ENCODE assay signal across 8 cellular contexts in the genomic region with DNA sequence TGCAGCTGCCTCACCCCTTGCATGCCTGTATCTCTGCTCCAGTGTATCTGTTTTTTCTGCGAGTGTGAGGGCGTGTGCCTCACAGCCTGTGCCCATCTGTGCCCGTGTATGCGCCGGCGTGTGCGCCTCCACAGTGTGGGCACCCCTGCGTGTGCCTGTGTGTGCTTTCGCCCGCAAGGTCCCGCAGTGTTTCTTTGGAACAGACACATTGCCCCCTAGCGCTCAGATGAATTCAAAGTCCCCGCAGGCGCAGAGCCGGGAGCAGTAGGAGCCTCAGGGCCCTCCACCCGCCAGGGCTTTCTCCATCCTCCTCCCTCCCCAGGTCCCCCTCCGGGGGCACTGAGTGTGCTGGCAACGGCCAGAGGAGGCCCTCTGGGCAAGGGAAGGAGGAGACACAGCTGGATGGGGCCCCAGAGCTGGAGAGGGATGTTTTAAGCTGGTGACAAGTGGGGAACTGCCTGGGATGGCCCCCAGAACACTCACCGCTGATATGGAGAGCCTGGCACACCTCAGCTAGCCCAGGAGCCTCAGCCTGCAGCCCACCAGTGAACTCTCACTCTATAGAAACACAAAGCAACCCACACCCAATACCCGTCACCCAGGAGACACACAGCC. TPM values are rescaled to one million over a fixed set of nuclear protein-coding genes. Genes with fewer than 3 reads are reported as not detected.
DNase-seq lines count a peak whose midpoint lies in the region; ATAC-seq and TF ChIP-seq lines count a peak whose summit lies in the region.

No MANE protein-coding gene starts in this region.

- no peak overlapping the region for H3K27ac Mint-ChIP-seq in activated naive CD4-positive, alpha-beta T cell treated with anti-CD3 and anti-CD28 coated beads, Interleukin-2, amount 10 ng/mL, durations not matched to agents 7 days and 5 days
- H3K27ac Mint-ChIP-seq in progenitor cell of endocrine pancreas, result no peak overlapping the region

- TF ChIP-seq CTCF in Panc1 (IDR thresholded peaks at IDR 0.05) (peak; percentile 79), progenitor cell of endocrine pancreas (IDR thresholded peaks at IDR 0.05; ENCODE audit: unreplicated experiment) (peak; percentile 72)

- H3K4me1 Mint-ChIP-seq in activated naive CD4-positive, alpha-beta T cell treated with anti-CD3 and anti-CD28 coated beads, Interleukin-2, amount 10 ng/mL, durations not matched to agents 7 days and 5 days, result peaks cover 13% of the 10 kb centered on the region
- peaks cover 9% of the 10 kb centered on the region for H3K4me1 Mint-ChIP-seq in progenitor cell of endocrine pancreas (ENCODE audit: low read depth)

- 0 out of 2 replicates have a peak, but pooled peaks cover 4% of the 10 kb centered on the region for H3K4me1 ChIP-seq in Panc1 (ENCODE audit: control insufficient read depth, insufficient read depth, low read length)

- no TSS peak for BruUV-seq in Panc1 (replicated peaks; lab: Mats Ljungman, UMichigan)

- H3K36me3 ChIP-seq in Panc1 (ENCODE audit: control insufficient read depth, insufficient read depth, low read length), result no peaks in the 10 kb centered on the region; the same call in 1 of the 2 replicates

- H3K36me3 Mint-ChIP-seq in activated naive CD4-positive, alpha-beta T cell treated with anti-CD3 and anti-CD28 coated beads, Interleukin-2, amount 10 ng/mL, durations not matched to agents 7 days and 5 days, result no peaks in the 10 kb centered on the region
- H3K36me3 Mint-ChIP-seq in progenitor cell of endocrine pancreas (ENCODE audit: insufficient read depth), result no peaks in the 10 kb centered on the region

- POLR2A ChIA-PET in Panc1 (lab: Charles Lee), result no interaction called here

- peaks cover 66% of the 10 kb centered on the region for H3K27me3 Mint-ChIP-seq in activated naive CD4-positive, alpha-beta T cell treated with anti-CD3 and anti-CD28 coated beads, Interleukin-2, amount 10 ng/mL, durations not matched to agents 7 days and 5 days
- H3K27me3 Mint-ChIP-seq in progenitor cell of endocrine pancreas, result peaks cover 57% of the 10 kb centered on the region

- intact Hi-C loops in Panc1 (cut with micrococcal nuclease; ENCODE audit: unreplicated experiment), result loop anchor here (5.0 kb wide), 1 partner anchor 397 kb away; no protein-coding TSS in a partner anchor
- intact Hi-C loops in Right ventricle myocardium superior (cut with DNase I), result loop anchor here (5.0 to 10.0 kb wide), 3 partner anchors 317 to 1050 kb away; no protein-coding TSS in a partner anchor

- CTCF ChIA-PET in Panc1 (lab: Charles Lee), result no interaction called here
- CTCF ChIA-PET in activated naive CD4-positive, alpha-beta T cell treated with anti-CD3 and anti-CD28 coated beads, Interleukin-2, amount 10 ng/mL, durations not matched to agents 7 days and 5 days (lab: Charles Lee), result interaction anchor here (0.6 to 1.3 kb wide), 2 partner anchors 466 to 969 kb away, joined by 3 to 4 read pairs; no protein-coding TSS in a partner anchor

- no peaks in the 10 kb centered on the region for H3K27me3 ChIP-seq in Panc1 (ENCODE audit: control insufficient read depth, insufficient read depth, low read length)

- H3K9me3 ChIP-seq in Panc1 (ENCODE audit: control insufficient read depth, insufficient read depth, low read depth, low read length), result no peaks in the 10 kb centered on the region

- in situ Hi-C loops in Panc1 (cut with HindIII; ENCODE audit: low pct_unique_long_range_greater_than_20kb, low sequenced_read_pairs), result no loop called here

- H3K9me3 Mint-ChIP-seq in activated naive CD4-positive, alpha-beta T cell treated with anti-CD3 and anti-CD28 coated beads, Interleukin-2, amount 10 ng/mL, durations not matched to agents 7 days and 5 days, result no peaks in the 10 kb centered on the region
- H3K9me3 Mint-ChIP-seq in progenitor cell of endocrine pancreas (ENCODE audit: low read depth), result no peaks in the 10 kb centered on the region

- H3K27ac ChIP-seq in Panc1 (ENCODE audit: low read length), result no peak overlapping the region

- peak; percentile 72 for ATAC-seq in Panc1
- ATAC-seq in Right ventricle myocardium superior (ENCODE audit: poor library complexity), result peak; percentile 61
- no peak for ATAC-seq in GM21360 (IDR thresholded peaks at IDR 0.05; ENCODE audit: unreplicated experiment)

- no peak overlapping the region for H3K4me3 ChIP-seq in Panc1 (ENCODE audit: low read depth in 2 of 2, low read length in 2 of 2)

- no peak overlapping the region for H3K4me3 Mint-ChIP-seq in activated naive CD4-positive, alpha-beta T cell treated with anti-CD3 and anti-CD28 coated beads, Interleukin-2, amount 10 ng/mL, durations not matched to agents 7 days and 5 days
- H3K4me3 Mint-ChIP-seq in progenitor cell of endocrine pancreas (ENCODE audit: low read depth), result no peak overlapping the region

- DNase-seq in CMK (ENCODE audit: low read depth) (peak; percentile 43), HPDE6-E6E7 (ENCODE audit: extremely low spot score) (peak; percentile 58), Panc1 (ENCODE audit: low read depth, low spot score) (peak; percentile 12), Right ventricle myocardium superior (peak; percentile 80), progenitor cell of endocrine pancreas (ENCODE audit: low spot score, unreplicated experiment) (peak; percentile 57), GOT3 (lab: John Stamatoyannopoulos, UW) (no peak)
- peak; percentile 71 for DNase-seq in activated naive CD4-positive, alpha-beta T cell treated with anti-CD3 and anti-CD28 coated beads, Interleukin-2, amount 10 ng/mL, durations not matched to agents 7 days and 5 days

RNA-seq across cellular contexts. Expression of gene MN1, which starts 3.2 kb away (rescaled TPM):
- total RNA-seq in Panc1 (2021; ENCODE audit: unreplicated experiment), result 0.51 TPM
- polyA plus RNA-seq in Panc1 (2012; ENCODE audit: insufficient read length), result 0.39 TPM
- total RNA-seq in Right ventricle myocardium superior, result 6.3 TPM
- 5.5 and 5.9 TPM in 2 replicates for total RNA-seq in progenitor cell of endocrine pancreas
